Comparison of ENCODE assay signal across 31 cellular contexts in genomic region chr3:129878355-129878754, GRCh38. TPM values are rescaled to one million over a fixed set of nuclear protein-coding genes. Genes with fewer than 3 reads are reported as not detected.
DNase-seq lines count a peak whose midpoint lies in the region; ATAC-seq, FAIRE-seq and TF ChIP-seq lines count a peak whose summit lies in the region.
"Had no signal": no experiment of that assay in that cellular context is flagged by ENCODE, and none has a peak within 500 bp of the region (broad histone marks: within the 10 kb centered on the region; RNA-seq: fewer than 3 reads in every experiment).

No MANE protein-coding gene starts in this region.

- H3K9ac ChIP-seq in mammary epithelial cell (ENCODE audit: insufficient read depth, low read length) (no peak overlapping the region), keratinocyte (ENCODE audit: control insufficient read depth, extremely low read depth, insufficient read depth, low read length) (no peak overlapping the region)

- DNase-seq in mammary epithelial cell (peak; percentile 16), breast epithelium (ENCODE audit: low spot score in 2 of 2) (no peak), PC-9 (peak; percentile 7 to 79), keratinocyte (ENCODE audit: low read depth, low spot score) (no peak)
- DNase-seq: activated CD4-positive, alpha-beta T cell treated with anti-CD3 and anti-CD28 coated beads for 1 hour; activated CD8-positive, alpha-beta memory T cell treated with anti-CD3 and anti-CD28 coated beads, Interleukin-2, amount 50 U/mL, for 48 hours; activated CD8-positive, alpha-beta T cell treated with anti-CD3 and anti-CD28 coated beads for 36 hours; AML-193; amniotic stem cell; brain microvascular endothelial cell; CD8-positive, alpha-beta T cell; DMS 273 treated with DMSO at 0.1 percent for 48 hours; effector CD8-positive, alpha-beta T cell; GOT3; immature natural killer cell; left colon; MV-4-11; NCI-H1436 treated with DMSO at 0.1 percent for 48 hours; NCI-H2081 treated with DMSO at 0.1 percent for 48 hours; NCI-H510A; Peyer's patch; right cardiac atrium; SHP77; stimulated activated CD4-positive, alpha-beta T cell treated with anti-CD3 and anti-CD28 coated beads, Interleukin-1b, Interleukin-23, amount 100 ng/mL, for 48 hours; stimulated activated naive CD4-positive, alpha-beta T cell treated with Interleukin-2 at 50 U/mL for 16 hours had no signal

- POLR2A ChIA-PET in PC-9 (lab: Charles Lee; ENCODE audit: unreplicated experiment): no interaction called here

- H3K36me3 ChIP-seq in mammary epithelial cell (ENCODE audit: insufficient read depth, low read length) (peaks cover 10% of the 10 kb centered on the region), breast epithelium (no peaks in the 10 kb centered on the region), PC-9 (ENCODE audit: low read depth) (peaks cover 33% of the 10 kb centered on the region), keratinocyte (ENCODE audit: control insufficient read depth in 2 of 2, extremely low read depth in 1 of 2, insufficient read depth in 2 of 2, low read length in 2 of 2) (peaks cover 3 to 7% of the 10 kb centered on the region in 2 experiments), gastroesophageal sphincter (peaks cover 0 to 64% of the 10 kb centered on the region in 2 donors)

- FAIRE-seq in keratinocyte (lab: Jason Lieb, UNC): peak; percentile 49
- FAIRE-seq: colon had no signal

- no peaks in the 10 kb centered on the region for H3K9me1 ChIP-seq in keratinocyte (ENCODE audit: control insufficient read depth, extremely low read depth, insufficient read depth, low read length)

- H3K79me2 ChIP-seq in mammary epithelial cell (ENCODE audit: insufficient read depth, low read length) (peaks cover 37% of the 10 kb centered on the region), PC-9 (ENCODE audit: low read depth) (peaks cover 44% of the 10 kb centered on the region), keratinocyte (ENCODE audit: control insufficient read depth, insufficient read depth, low read length) (peaks cover 12% of the 10 kb centered on the region)

- BruUV-seq in mammary epithelial cell (replicated peaks; lab: Mats Ljungman, UMichigan) (no TSS peak), PC-9 (replicated peaks; lab: Mats Ljungman, UMichigan) (no TSS peak)

- H3F3A ChIP-seq in PC-9 (ENCODE audit: insufficient read depth, low read depth): peaks cover 23% of the 10 kb centered on the region

- no peak for TF ChIP-seq POLR2A in breast epithelium (IDR thresholded peaks at IDR 0.05)
- no peak for TF ChIP-seq POLR2A in gastroesophageal sphincter (IDR thresholded peaks at IDR 0.05)

- 40% methylated on average over 1 of the region's 1 CpG for WGBS in mammary epithelial cell (ENCODE audit: low coverage, missing lambda C conversion rate)
- WGBS in gastroesophageal sphincter (ENCODE audit: low coverage in 1 of 2), 2 donors: 73% methylated on average over 1 of the region's 1 CpG; no CpG with 5 or more reads in 1 of the 2 donors

- TF ChIP-seq EP300 in gastroesophageal sphincter (IDR thresholded peaks at IDR 0.05): no peak

- H4K20me1 ChIP-seq in mammary epithelial cell (ENCODE audit: insufficient read depth, low read length) (no peaks in the 10 kb centered on the region), PC-9 (ENCODE audit: insufficient read depth) (0 out of 2 replicates have a peak, but pooled peaks cover 16% of the 10 kb centered on the region), keratinocyte (ENCODE audit: control insufficient read depth, extremely low read depth, insufficient read depth, low read length) (no peaks in the 10 kb centered on the region)

- no peak for ATAC-seq in gastroesophageal sphincter
- no peak for ATAC-seq in HG03457 (IDR thresholded peaks at IDR 0.05; ENCODE audit: unreplicated experiment)
- no peak for ATAC-seq in HG03025 (IDR thresholded peaks at IDR 0.05; ENCODE audit: low FRiP score, unreplicated experiment)
- ATAC-seq: activated CD8-positive, alpha-beta T cell treated with anti-CD3 and anti-CD28 coated beads for 36 hours; CD8-positive, alpha-beta T cell; left colon; right cardiac atrium had no signal

- dilution Hi-C loops in mammary epithelial cell (cut with HindIII; ENCODE audit: low sequenced_read_pairs) (no loop called here), keratinocyte (cut with MboI; ENCODE audit: extremely low pct_ligation_motif_present, low sequenced_read_pairs) (no loop called here)

- H3K4me1 ChIP-seq in mammary epithelial cell (ENCODE audit: insufficient read depth, low read length): no peaks in the 10 kb centered on the region
- no peaks in the 10 kb centered on the region for H3K4me1 ChIP-seq in breast epithelium
- peaks cover 19% of the 10 kb centered on the region for H3K4me1 ChIP-seq in PC-9 (replicated peaks; ENCODE audit: insufficient read depth)
- no peaks in the 10 kb centered on the region for H3K4me1 ChIP-seq in keratinocyte (ENCODE audit: control insufficient read depth, extremely low read depth, insufficient read depth, low read length)
- H3K4me1 ChIP-seq in gastroesophageal sphincter: peaks cover 0 to 9% (median 0%) of the 10 kb centered on the region in 3 donors
- H3K4me1 ChIP-seq: Peyer's patch had no signal

- no peaks in the 10 kb centered on the region for H3K9me2 ChIP-seq in PC-9 (ENCODE audit: insufficient read depth)

- CTCF ChIA-PET in mammary epithelial cell (lab: Charles Lee; ENCODE audit: low non-redundant PET) (no interaction called here), PC-9 (lab: Charles Lee) (no interaction called here)

- H2AFZ ChIP-seq in mammary epithelial cell (ENCODE audit: low read depth, low read length): no peak overlapping the region
- H2AFZ ChIP-seq in PC-9: no peak overlapping the region
- H2AFZ ChIP-seq in keratinocyte (ENCODE audit: control insufficient read depth, low read length): no peak overlapping the region

- H3K27me3 ChIP-seq in mammary epithelial cell (ENCODE audit: insufficient read depth, low read length) (no peaks in the 10 kb centered on the region), breast epithelium (no peaks in the 10 kb centered on the region), PC-9 (ENCODE audit: insufficient read depth, low read depth) (no peaks in the 10 kb centered on the region), keratinocyte (ENCODE audit: control insufficient read depth, extremely low read depth, insufficient read depth, low read length) (no peaks in the 10 kb centered on the region), gastroesophageal sphincter (no peaks in the 10 kb centered on the region)
- H3K27me3 ChIP-seq: brain microvascular endothelial cell, Peyer's patch, suprapubic skin had no signal

- intact Hi-C loops in mammary epithelial cell (cut with micrococcal nuclease): no loop called here
- intact Hi-C loops in breast epithelium (cut with DNase I; ENCODE audit: low total_unique reads): loop anchor here (5.0 kb wide), 1 partner anchor 86 kb away; no protein-coding TSS in a partner anchor
- intact Hi-C loops in PC-9 (cut with micrococcal nuclease; ENCODE audit: unreplicated experiment): no loop called here

- H3K27ac ChIP-seq in mammary epithelial cell (ENCODE audit: insufficient read depth, low read depth, low read length): no peak overlapping the region
- no peak overlapping the region for H3K27ac ChIP-seq in breast epithelium
- H3K27ac ChIP-seq in PC-9: peak overlapping the region; percentile 29
- no peak overlapping the region for H3K27ac ChIP-seq in keratinocyte (ENCODE audit: control insufficient read depth, insufficient read depth, low read length)
- H3K27ac ChIP-seq in gastroesophageal sphincter: no peak overlapping the region
- H3K27ac ChIP-seq: brain microvascular endothelial cell, epithelial cell of prostate, Peyer's patch, suprapubic skin had no signal

- H3K4me3 ChIP-seq in mammary epithelial cell (replicated peaks in 1 of 3; ENCODE audit: insufficient read depth in 1 of 3, low read depth in 2 of 3, low read length in 3 of 3): no peak overlapping the region
- H3K4me3 ChIP-seq in breast epithelium: no peak overlapping the region
- H3K4me3 ChIP-seq in PC-9: no peak overlapping the region
- no peak overlapping the region for H3K4me3 ChIP-seq in keratinocyte (ENCODE audit: control insufficient read depth in 2 of 3, extremely low read depth in 1 of 3, insufficient read depth in 2 of 3, low read depth in 1 of 3, low read length in 3 of 3)
- H3K4me3 ChIP-seq in gastroesophageal sphincter: no peak overlapping the region
- H3K4me3 ChIP-seq: Peyer's patch, suprapubic skin had no signal

- in situ Hi-C loops in mammary epithelial cell (cut with MboI; ENCODE audit: low sequenced_read_pairs in 2 of 2): no loop called here

- H3K9me3 ChIP-seq in mammary epithelial cell (replicated peaks; ENCODE audit: insufficient read depth, low read length) (no peaks in the 10 kb centered on the region), breast epithelium (no peaks in the 10 kb centered on the region), PC-9 (ENCODE audit: insufficient read depth, low read depth) (no peaks in the 10 kb centered on the region), keratinocyte (ENCODE audit: control insufficient read depth, low read depth, low read length) (no peaks in the 10 kb centered on the region), gastroesophageal sphincter (no peaks in the 10 kb centered on the region)
- H3K9me3 ChIP-seq: Peyer's patch, suprapubic skin had no signal

- TF ChIP-seq CTCF in mammary epithelial cell (conservative IDR thresholded peaks at IDR 0.05 in 1 of 2, IDR thresholded peaks at IDR 0.05 in 1 of 2; ENCODE audit: extremely low read depth in 1 of 2, insufficient read depth in 1 of 2, low read depth in 1 of 2, low read length in 2 of 2) (no peak), breast epithelium (IDR thresholded peaks at IDR 0.05) (no peak), PC-9 (conservative IDR thresholded peaks at IDR 0.05) (no peak), keratinocyte (optimal IDR thresholded peaks at IDR 0.05 in 1 of 3, IDR thresholded peaks at IDR 0.05 in 1 of 3, conservative IDR thresholded peaks at IDR 0.05 in 1 of 3; ENCODE audit: extremely low read depth in 1 of 3, insufficient read depth in 2 of 3, low read length in 3 of 3) (no peak), gastroesophageal sphincter (IDR thresholded peaks at IDR 0.05) (no peak)

- H3K4me2 ChIP-seq in mammary epithelial cell (ENCODE audit: insufficient read depth, low read depth, low read length) (no peak overlapping the region), PC-9 (peak overlapping the region; percentile 43), keratinocyte (ENCODE audit: control insufficient read depth, extremely low read depth, insufficient read depth, low read depth, low read length) (no peak overlapping the region)

RNA-seq across cellular contexts. Expression of gene TMCC1, which starts 15.2 kb away (rescaled TPM):
- 10 to 100 TPM; 28.2 to 34.3 TPM for total RNA-seq in mammary epithelial cell
- 14.8 TPM for polyA plus RNA-seq in mammary epithelial cell
- polyA minus RNA-seq in mammary epithelial cell: 32.5 TPM
- total RNA-seq in breast epithelium: 10 to 100 TPM; 29.4 to 48.1 (median 29.8) TPM
- 41.4 and 48.1 TPM in 2 replicates for total RNA-seq in PC-9 (2021)
- polyA plus RNA-seq in keratinocyte: 25.2 to 27.7 TPM (median 26.9 TPM) in 3 replicates
- polyA plus RNA-seq in keratinocyte (2011; ENCODE audit: low read depth): 155 TPM
- polyA plus RNA-seq in keratinocyte (2011; cell fraction: cytosol; rRNA removed): 16.8 and 27.4 TPM in 2 replicates
- polyA plus RNA-seq in keratinocyte (2011; cell fraction: nucleus; rRNA removed): 29.0 and 35.0 TPM in 2 replicates
- 16.6 and 18.4 TPM in 2 replicates for polyA plus RNA-seq in keratinocyte (2012; ENCODE audit: low replicate concordance)
- polyA minus RNA-seq in keratinocyte: 23.7 to 41.2 TPM (median 39.7 TPM) in 3 replicates
- 25.9 TPM for polyA minus RNA-seq in keratinocyte (2011; cell fraction: cytosol; rRNA and poly(A)+ RNA removed)
- 32.2 and 52.0 TPM in 2 replicates for polyA minus RNA-seq in keratinocyte (2011; cell fraction: nucleus; rRNA and poly(A)+ RNA removed)
- total RNA-seq in gastroesophageal sphincter: 10 to 100 TPM; 20.3 to 32.7 (median 28.1) TPM

Comparison
In these comparisons a context has a peak if more than half of its experiments do, and no peak if none do; other contexts are left out.
1. DNase-seq: peak in mammary epithelial cell (single experiment) and PC-9 (2 of 2); none in breast epithelium (0 of 2) and keratinocyte (single experiment).